Comparison of ENCODE assay signal across 22 cellular contexts in the genomic region with DNA sequence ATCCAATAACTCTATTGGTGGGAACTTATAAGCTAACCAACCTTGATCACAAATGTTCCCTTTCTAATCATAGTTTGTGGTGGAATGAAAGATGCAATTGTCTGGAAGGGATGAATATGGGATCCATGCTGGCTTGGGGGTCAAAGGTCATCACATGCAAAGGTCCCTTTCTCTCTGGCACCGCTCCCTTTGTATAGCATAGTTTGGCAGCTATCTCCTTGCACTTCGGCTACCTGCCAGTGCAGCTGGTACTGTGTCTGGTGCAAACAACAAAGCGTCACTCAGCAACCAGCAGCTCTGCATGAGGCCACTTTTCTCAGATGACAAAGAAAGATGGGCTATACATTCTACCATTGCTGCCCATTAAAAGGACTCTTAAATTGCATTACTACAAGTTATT.
DNase-seq lines count a peak whose midpoint lies in the region; ATAC-seq and TF ChIP-seq lines count a peak whose summit lies in the region.
"Had no signal": no experiment of that assay in that cellular context is flagged by ENCODE, and none has a peak within 500 bp of the region (broad histone marks: within the 10 kb centered on the region; RNA-seq: fewer than 3 reads in every experiment).

No MANE protein-coding gene starts in this region.

- DNase-seq in GM23338 (ENCODE audit: low spot score) (peak; percentile 19), NCI-H2081 treated with DMSO at 0.1 percent for 48 hours (lab: John Stamatoyannopoulos, UW) (peak; percentile 18), SHP77 (lab: John Stamatoyannopoulos, UW) (peak; percentile 17 to 29), iPS-NIHi11 (ENCODE audit: low spot score) (peak; percentile 17), hippocampal formation (lab: John Stamatoyannopoulos, UW) (no peak), DMS114 treated with DMSO at 0.1 percent for 48 hours (lab: John Stamatoyannopoulos, UW; ENCODE audit: unreplicated experiment) (no peak)
- DNase-seq in activated naive CD4-positive, alpha-beta T cell treated with anti-CD3 and anti-CD28 coated beads for 36 hours, result no peak
- DNase-seq: activated CD4-positive, alpha-beta T cell treated with anti-CD3 and anti-CD28 coated beads for 1 hour; activated T-cell treated with anti-CD3 and anti-CD28 coated beads, Interleukin-2, amount 50 U/mL, for 1 hour; adrenal gland; GOT3; heart right ventricle; NCI-H1092 treated with DMSO at 0.1 percent for 48 hours; NCI-H510A; stimulated activated CD4-positive, alpha-beta T cell treated with anti-CD3 and anti-CD28 coated beads, Interleukin-1b, Interleukin-23, amount 100 ng/mL, for 48 hours had no signal

- H3K4me1 Mint-ChIP-seq in GM23338, result peaks cover 47% of the 10 kb centered on the region
- peaks cover 2% of the 10 kb centered on the region for H3K4me1 Mint-ChIP-seq in activated naive CD4-positive, alpha-beta T cell treated with anti-CD3 and anti-CD28 coated beads for 36 hours (ENCODE audit: low read depth)

- no peaks in the 10 kb centered on the region for H3F3A ChIP-seq in GM23338 (replicated peaks; ENCODE audit: low read depth)

- H3K27me3 Mint-ChIP-seq in GM23338 (ENCODE audit: insufficient read depth, low read depth, poor library complexity), result peaks cover 3% of the 10 kb centered on the region
- H3K27me3 Mint-ChIP-seq in activated naive CD4-positive, alpha-beta T cell treated with anti-CD3 and anti-CD28 coated beads for 36 hours (ENCODE audit: low read depth), result peaks cover 9% of the 10 kb centered on the region
- H3K27me3 Mint-ChIP-seq: dendritic cell treated with granulocyte-macrophage colony-stimulating factor and Interleukin-4, amounts not matched to agents 40 ng/mL and 50 ng/mL, for 4 days had no signal

- no peak overlapping the region for H2AFZ ChIP-seq in GM23338

- intact Hi-C loops in activated naive CD4-positive, alpha-beta T cell treated with anti-CD3 and anti-CD28 coated beads for 36 hours (cut with micrococcal nuclease), result no loop called here

- no peaks in the 10 kb centered on the region for H3K36me3 Mint-ChIP-seq in GM23338 (ENCODE audit: low read depth)
- H3K36me3 Mint-ChIP-seq in activated naive CD4-positive, alpha-beta T cell treated with anti-CD3 and anti-CD28 coated beads for 36 hours (ENCODE audit: low read depth), result no peaks in the 10 kb centered on the region

- H3K9me2 ChIP-seq in GM23338 (ENCODE audit: insufficient read depth), result no peaks in the 10 kb centered on the region

- H4K20me1 ChIP-seq in GM23338 (replicated peaks; ENCODE audit: insufficient read depth), result no peaks in the 10 kb centered on the region

- no peaks in the 10 kb centered on the region for H3K79me2 ChIP-seq in GM23338 (replicated peaks; ENCODE audit: insufficient read depth)

- no peaks in the 10 kb centered on the region for H3K27me3 ChIP-seq in GM23338 (ENCODE audit: insufficient read depth)
- H3K27me3 ChIP-seq: breast epithelium, heart right ventricle had no signal

- no peak overlapping the region for H3K4me2 ChIP-seq in GM23338

- no peak overlapping the region for H3K27ac ChIP-seq in GM23338 (ENCODE audit: low read depth)
- H3K27ac ChIP-seq: adrenal gland, breast epithelium, C4-2B, RWPE1 had no signal

- no peak for TF ChIP-seq CTCF in GM23338 (conservative IDR thresholded peaks at IDR 0.05; ENCODE audit: low read depth in 2 of 2)

- peaks cover 47% of the 10 kb centered on the region for H3K4me1 ChIP-seq in GM23338 (ENCODE audit: insufficient read depth)
- H3K4me1 ChIP-seq: adrenal gland, breast epithelium had no signal

- H3K27ac Mint-ChIP-seq in GM23338, result no peak overlapping the region
- no peak overlapping the region for H3K27ac Mint-ChIP-seq in activated naive CD4-positive, alpha-beta T cell treated with anti-CD3 and anti-CD28 coated beads for 36 hours
- H3K27ac Mint-ChIP-seq: dendritic cell treated with granulocyte-macrophage colony-stimulating factor and Interleukin-4, amounts not matched to agents 40 ng/mL and 50 ng/mL, for 4 days; progenitor cell of endocrine pancreas had no signal

- no peak overlapping the region for H3K4me3 ChIP-seq in GM23338
- H3K4me3 ChIP-seq: adrenal gland, breast epithelium, heart right ventricle had no signal

- no peaks in the 10 kb centered on the region for H3K36me3 ChIP-seq in GM23338 (ENCODE audit: insufficient read depth)
- H3K36me3 ChIP-seq: adrenal gland, breast epithelium, heart right ventricle had no signal

- no peaks in the 10 kb centered on the region; the same call in 2 of the 3 replicates for H3K9me3 Mint-ChIP-seq in GM23338
- no peaks in the 10 kb centered on the region for H3K9me3 Mint-ChIP-seq in activated naive CD4-positive, alpha-beta T cell treated with anti-CD3 and anti-CD28 coated beads for 36 hours
- H3K9me3 Mint-ChIP-seq: dendritic cell treated with granulocyte-macrophage colony-stimulating factor and Interleukin-4, amounts not matched to agents 40 ng/mL and 50 ng/mL, for 4 days had no signal

- peak; percentile 61 for ATAC-seq in GM23338
- ATAC-seq in activated CD4-positive, CD25-positive, alpha-beta regulatory T cell treated with anti-CD3 and anti-CD28 coated beads, Interleukin-2, amount 50 U/mL, for 24 hours, result no peak
- ATAC-seq: left lobe of liver had no signal

- H3K4me3 Mint-ChIP-seq in GM23338, result no peak overlapping the region
- H3K4me3 Mint-ChIP-seq in activated naive CD4-positive, alpha-beta T cell treated with anti-CD3 and anti-CD28 coated beads for 36 hours, result no peak overlapping the region
- H3K4me3 Mint-ChIP-seq: dendritic cell treated with granulocyte-macrophage colony-stimulating factor and Interleukin-4, amounts not matched to agents 40 ng/mL and 50 ng/mL, for 4 days had no signal

- CTCF ChIA-PET in activated naive CD4-positive, alpha-beta T cell treated with anti-CD3 and anti-CD28 coated beads for 36 hours (lab: Charles Lee), result no interaction called here

TF ChIP-seq in GM23338, 12 proteins besides CTCF, POLR2A, EP300 and RAD21 (continues in another document):
- TF ChIP-seq, protein P1, sequence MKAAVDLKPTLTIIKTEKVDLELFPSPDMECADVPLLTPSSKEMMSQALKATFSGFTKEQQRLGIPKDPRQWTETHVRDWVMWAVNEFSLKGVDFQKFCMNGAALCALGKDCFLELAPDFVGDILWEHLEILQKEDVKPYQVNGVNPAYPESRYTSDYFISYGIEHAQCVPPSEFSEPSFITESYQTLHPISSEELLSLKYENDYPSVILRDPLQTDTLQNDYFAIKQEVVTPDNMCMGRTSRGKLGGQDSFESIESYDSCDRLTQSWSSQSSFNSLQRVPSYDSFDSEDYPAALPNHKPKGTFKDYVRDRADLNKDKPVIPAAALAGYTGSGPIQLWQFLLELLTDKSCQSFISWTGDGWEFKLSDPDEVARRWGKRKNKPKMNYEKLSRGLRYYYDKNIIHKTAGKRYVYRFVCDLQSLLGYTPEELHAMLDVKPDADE (IDR thresholded peaks at IDR 0.05), result no peak
- no peak for TF ChIP-seq CREB1 (CRISPR knock-in tag; IDR thresholded peaks at IDR 0.05; ENCODE audit: low read depth)
- TF ChIP-seq STAT1 (IDR thresholded peaks at IDR 0.05; ENCODE audit: unreplicated experiment), result no peak
- TF ChIP-seq, protein P2, sequence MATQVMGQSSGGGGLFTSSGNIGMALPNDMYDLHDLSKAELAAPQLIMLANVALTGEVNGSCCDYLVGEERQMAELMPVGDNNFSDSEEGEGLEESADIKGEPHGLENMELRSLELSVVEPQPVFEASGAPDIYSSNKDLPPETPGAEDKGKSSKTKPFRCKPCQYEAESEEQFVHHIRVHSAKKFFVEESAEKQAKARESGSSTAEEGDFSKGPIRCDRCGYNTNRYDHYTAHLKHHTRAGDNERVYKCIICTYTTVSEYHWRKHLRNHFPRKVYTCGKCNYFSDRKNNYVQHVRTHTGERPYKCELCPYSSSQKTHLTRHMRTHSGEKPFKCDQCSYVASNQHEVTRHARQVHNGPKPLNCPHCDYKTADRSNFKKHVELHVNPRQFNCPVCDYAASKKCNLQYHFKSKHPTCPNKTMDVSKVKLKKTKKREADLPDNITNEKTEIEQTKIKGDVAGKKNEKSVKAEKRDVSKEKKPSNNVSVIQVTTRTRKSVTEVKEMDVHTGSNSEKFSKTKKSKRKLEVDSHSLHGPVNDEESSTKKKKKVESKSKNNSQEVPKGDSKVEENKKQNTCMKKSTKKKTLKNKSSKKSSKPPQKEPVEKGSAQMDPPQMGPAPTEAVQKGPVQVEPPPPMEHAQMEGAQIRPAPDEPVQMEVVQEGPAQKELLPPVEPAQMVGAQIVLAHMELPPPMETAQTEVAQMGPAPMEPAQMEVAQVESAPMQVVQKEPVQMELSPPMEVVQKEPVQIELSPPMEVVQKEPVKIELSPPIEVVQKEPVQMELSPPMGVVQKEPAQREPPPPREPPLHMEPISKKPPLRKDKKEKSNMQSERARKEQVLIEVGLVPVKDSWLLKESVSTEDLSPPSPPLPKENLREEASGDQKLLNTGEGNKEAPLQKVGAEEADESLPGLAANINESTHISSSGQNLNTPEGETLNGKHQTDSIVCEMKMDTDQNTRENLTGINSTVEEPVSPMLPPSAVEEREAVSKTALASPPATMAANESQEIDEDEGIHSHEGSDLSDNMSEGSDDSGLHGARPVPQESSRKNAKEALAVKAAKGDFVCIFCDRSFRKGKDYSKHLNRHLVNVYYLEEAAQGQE (IDR thresholded peaks at IDR 0.05; ENCODE audit: unreplicated experiment), result no peak
- no peak for TF ChIP-seq NANOG (IDR thresholded peaks at IDR 0.05; ENCODE audit: borderline replicate concordance)
- no peak for TF ChIP-seq EZH2phosphoT487 (IDR thresholded peaks at IDR 0.05; ENCODE audit: unreplicated experiment)
- no peak for TF ChIP-seq JUNB (IDR thresholded peaks at IDR 0.05; ENCODE audit: unreplicated experiment)
- no peak for TF ChIP-seq ZNF331 (CRISPR knock-in tag; IDR thresholded peaks at IDR 0.05; ENCODE audit: low read depth)
- TF ChIP-seq POLR2AphosphoS5 (IDR thresholded peaks at IDR 0.05; ENCODE audit: low read depth), result no peak
- no peak for TF ChIP-seq ZNF114 (CRISPR knock-in tag; IDR thresholded peaks at IDR 0.05)

Comparison
In these comparisons a context has a peak if more than half of its experiments do, and no peak if none do; other contexts are left out.
1. DNase-seq: peak in GM23338 (single experiment), NCI-H2081 treated with DMSO at 0.1 percent for 48 hours (single experiment), SHP77 (2 of 2) and iPS-NIHi11 (single experiment); none in hippocampal formation (0 of 2), activated naive CD4-positive, alpha-beta T cell treated with anti-CD3 and anti-CD28 coated beads for 36 hours (single experiment) and DMS114 treated with DMSO at 0.1 percent for 48 hours (single experiment).